8 cellular contexts compared by ENCODE assay signal in the genomic region with DNA sequence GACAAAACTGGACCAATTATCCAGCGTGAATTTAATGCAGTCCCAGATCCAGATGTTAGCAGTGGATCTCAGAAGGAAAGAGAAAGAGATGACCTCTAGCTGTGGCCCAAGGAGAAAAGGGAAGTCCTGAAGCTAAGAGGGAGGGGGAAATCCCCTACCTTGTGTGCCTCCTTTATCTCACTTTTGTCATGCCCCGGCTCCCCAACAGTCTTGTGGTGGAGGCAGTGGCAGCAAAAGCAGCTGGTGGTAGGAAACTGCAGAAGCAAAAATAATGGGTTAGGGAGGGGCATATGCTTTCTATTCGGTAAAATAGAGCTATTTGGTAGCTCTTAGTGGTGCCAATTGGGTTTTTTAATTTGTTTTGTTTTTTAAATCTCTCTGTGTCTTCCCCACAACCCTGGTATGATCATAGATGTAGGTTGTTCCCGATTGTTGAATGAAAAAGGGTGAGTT. TPM values are rescaled to one million over a fixed set of nuclear protein-coding genes. Genes with fewer than 3 reads are reported as not detected.
DNase-seq lines count a peak whose midpoint lies in the region; ATAC-seq and TF ChIP-seq lines count a peak whose summit lies in the region.

No MANE protein-coding gene starts in this region.

- no peak for TF ChIP-seq EP300 in upper lobe of left lung (IDR thresholded peaks at IDR 0.05)

- H3K27me3 Mint-ChIP-seq in activated CD4-positive, alpha-beta memory T cell treated with anti-CD3 and anti-CD28 coated beads, Interleukin-2, amount 10 ng/mL, durations not matched to agents 7 days and 5 days: no peaks in the 10 kb centered on the region

- peak overlapping the region; percentile 88 for H3K4me2 ChIP-seq in DOHH2 (ENCODE audit: low read length)

- H4K20me1 ChIP-seq in DOHH2 (ENCODE audit: control insufficient read depth, insufficient read depth, low read depth, low read length): no peaks in the 10 kb centered on the region

- 54 to 66% methylated on average over 4 of the region's 4 CpGs for WGBS in upper lobe of left lung, 2 donors

- H3K4me3 ChIP-seq in DOHH2 (ENCODE audit: low read length) (peak overlapping the region; percentile 57), upper lobe of left lung (no peak overlapping the region), SJCRH30 (no peak overlapping the region)

- H3K79me2 ChIP-seq in DOHH2 (ENCODE audit: control insufficient read depth, low read length): peaks cover 56% of the 10 kb centered on the region

- no peak for TF ChIP-seq POLR2A in upper lobe of left lung (IDR thresholded peaks at IDR 0.05)

- POLR2A ChIA-PET in activated CD4-positive, alpha-beta memory T cell treated with anti-CD3 and anti-CD28 coated beads, Interleukin-2, amount 10 ng/mL, durations not matched to agents 7 days and 5 days (lab: Charles Lee): interaction anchor here (0.8 to 3.5 kb wide), 10 partner anchors 9 to 1406 kb away, joined by 3 to 56 read pairs (median 4); a partner anchor contains a TSS

- peaks cover 51% of the 10 kb centered on the region for H3K4me1 Mint-ChIP-seq in activated CD4-positive, alpha-beta memory T cell treated with anti-CD3 and anti-CD28 coated beads, Interleukin-2, amount 10 ng/mL, durations not matched to agents 7 days and 5 days

- peak overlapping the region; percentile 85 for H3K27ac Mint-ChIP-seq in activated CD4-positive, alpha-beta memory T cell treated with anti-CD3 and anti-CD28 coated beads, Interleukin-2, amount 10 ng/mL, durations not matched to agents 7 days and 5 days

- peak overlapping the region; percentile 63 for H3K4me3 Mint-ChIP-seq in activated CD4-positive, alpha-beta memory T cell treated with anti-CD3 and anti-CD28 coated beads, Interleukin-2, amount 10 ng/mL, durations not matched to agents 7 days and 5 days

- H3K27ac ChIP-seq in DOHH2 (ENCODE audit: low read depth, low read length): peak overlapping the region; percentile 92
- H3K27ac ChIP-seq in upper lobe of left lung: no peak overlapping the region
- no peak overlapping the region for H3K27ac ChIP-seq in SJCRH30

- H3F3A ChIP-seq in DOHH2 (ENCODE audit: control insufficient read depth, insufficient read depth): peaks cover 22% of the 10 kb centered on the region

- peaks cover 14% of the 10 kb centered on the region for H3K9me3 Mint-ChIP-seq in activated CD4-positive, alpha-beta memory T cell treated with anti-CD3 and anti-CD28 coated beads, Interleukin-2, amount 10 ng/mL, durations not matched to agents 7 days and 5 days

- peaks cover 39% of the 10 kb centered on the region for H3K36me3 Mint-ChIP-seq in activated CD4-positive, alpha-beta memory T cell treated with anti-CD3 and anti-CD28 coated beads, Interleukin-2, amount 10 ng/mL, durations not matched to agents 7 days and 5 days (ENCODE audit: low read depth)

- H3K9me3 ChIP-seq in DOHH2 (ENCODE audit: control insufficient read depth, insufficient read depth, low read length) (peaks cover 23% of the 10 kb centered on the region), upper lobe of left lung (no peaks in the 10 kb centered on the region), SJCRH30 (replicated peaks) (no peaks in the 10 kb centered on the region)

- CTCF ChIA-PET in activated CD4-positive, alpha-beta memory T cell treated with anti-CD3 and anti-CD28 coated beads, Interleukin-2, amount 10 ng/mL, durations not matched to agents 7 days and 5 days (lab: Charles Lee): interaction anchor here (0.8 to 2.9 kb wide), 10 partner anchors 8 to 126 kb away, joined by 3 to 20 read pairs (median 6); a partner anchor contains a TSS

- H3K27me3 ChIP-seq in DOHH2 (ENCODE audit: control insufficient read depth, low read length): no peaks in the 10 kb centered on the region
- H3K27me3 ChIP-seq in upper lobe of left lung: no peaks in the 10 kb centered on the region
- no peaks in the 10 kb centered on the region for H3K27me3 ChIP-seq in SJCRH30

- ATAC-seq in GM19351 (IDR thresholded peaks at IDR 0.05; ENCODE audit: unreplicated experiment): peak; percentile 99
- ATAC-seq in HG03280 (IDR thresholded peaks at IDR 0.05; ENCODE audit: unreplicated experiment): peak; percentile 98
- peak; percentile 37 to 53 for ATAC-seq in upper lobe of left lung (ENCODE audit: low FRiP score in 2 of 2)

- H3K9me2 ChIP-seq in DOHH2 (replicated peaks; ENCODE audit: control insufficient read depth, low read length): no peaks in the 10 kb centered on the region

- TF ChIP-seq CTCF in DOHH2 (IDR thresholded peaks at IDR 0.05; ENCODE audit: low read depth, low read length, poor library complexity, severe bottlenecking) (peak; percentile 26), upper lobe of left lung (IDR thresholded peaks at IDR 0.05) (no peak)

- peak; percentile 74 for DNase-seq in activated CD4-positive, alpha-beta memory T cell treated with anti-CD3 and anti-CD28 coated beads, Interleukin-2, amount 10 ng/mL, durations not matched to agents 7 days and 5 days
- peak in 1 of 2 donors; percentile 44 for DNase-seq in upper lobe of left lung
- no peak for DNase-seq in SW 1271 (lab: John Stamatoyannopoulos, UW)
- no peak for DNase-seq in anterior cingulate cortex (lab: John Stamatoyannopoulos, UW)
- no peak for DNase-seq in SJCRH30

- H3K36me3 ChIP-seq in DOHH2 (ENCODE audit: control insufficient read depth, low read length) (peaks cover 56% of the 10 kb centered on the region), upper lobe of left lung (no peaks in the 10 kb centered on the region), SJCRH30 (no peaks in the 10 kb centered on the region)

- H3K4me1 ChIP-seq in DOHH2 (ENCODE audit: control insufficient read depth, low read length) (peaks cover 88% of the 10 kb centered on the region), upper lobe of left lung (no peaks in the 10 kb centered on the region), SJCRH30 (peaks cover 5% of the 10 kb centered on the region; the same call in 1 of the 2 replicates)

RNA-seq across cellular contexts. Expression of a gene that starts 56.5 kb away (rescaled TPM):
- 10 to 100 TPM; 46.7 to 48.7 TPM for total RNA-seq in activated CD4-positive, alpha-beta memory T cell treated with anti-CD3 and anti-CD28 coated beads, Interleukin-2, amount 10 ng/mL, durations not matched to agents 7 days and 5 days
- total RNA-seq in upper lobe of left lung: 10 to 100 TPM; 33.4 to 64.8 (median 48.5) TPM
- 0.13 and 0.38 TPM in 2 replicates for total RNA-seq in SJCRH30 (2014; rRNA removed; shearing (Covaris generic))

Comparison
In these comparisons a context has a peak if more than half of its experiments do, and no peak if none do; other contexts are left out.
1. ATAC-seq: peak in every context shown above with its lines; median percentile 99 in GM19351; 98 in HG03280; 45 in upper lobe of left lung.
2. RNA of a gene that starts 56.5 kb away (total RNA-seq): 46.7 to 48.7 TPM in activated CD4-positive, alpha-beta memory T cell treated with anti-CD3 and anti-CD28 coated beads, Interleukin-2, amount 10 ng/mL, durations not matched to agents 7 days and 5 days and 33.4 to 64.8 TPM in upper lobe of left lung; 0.13 to 0.38 TPM in SJCRH30; every median in the first group is over 10 times any median in the second.